21 cellular contexts compared by ENCODE assay signal in the genomic region with DNA sequence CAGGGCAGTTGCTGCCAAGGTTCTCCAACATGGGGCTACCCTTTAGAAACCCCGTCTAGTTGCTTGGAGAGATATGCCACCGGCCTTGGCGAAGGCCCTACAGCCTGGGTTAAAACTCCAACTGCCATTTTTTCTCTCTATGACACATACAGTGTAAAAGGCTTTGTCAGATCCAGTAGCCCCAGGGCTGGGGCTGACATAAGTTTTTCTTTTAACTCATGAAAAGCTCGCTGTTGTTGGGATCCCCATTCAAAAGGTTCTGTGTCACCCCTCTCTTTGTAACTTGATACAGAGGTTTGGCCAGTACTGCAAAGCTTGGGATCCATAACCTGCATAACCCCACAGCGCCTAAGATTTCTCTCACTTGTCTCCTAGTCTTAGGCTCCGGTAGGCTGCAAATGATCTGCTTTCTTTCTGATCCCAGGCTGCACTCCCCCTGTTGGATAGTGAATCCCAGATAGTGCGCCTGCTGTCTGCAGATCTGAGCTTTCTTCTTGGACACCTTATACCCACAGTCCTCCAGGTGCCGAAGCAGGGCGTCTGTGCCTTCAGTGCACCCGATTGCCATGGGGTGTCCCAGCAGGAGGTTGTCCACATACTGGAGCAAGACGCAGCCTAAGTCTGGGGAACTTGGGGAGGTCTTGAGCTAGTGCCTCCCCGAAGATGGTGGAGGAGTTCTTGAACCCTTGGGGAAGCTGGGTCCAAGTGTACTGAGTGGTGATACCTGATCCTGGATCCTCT.
"Had no signal": no experiment of that assay in that cellular context is flagged by ENCODE, and none has a peak within 500 bp of the region (broad histone marks: within the 10 kb centered on the region; RNA-seq: fewer than 3 reads in every experiment).

No MANE protein-coding gene starts in this region.

- H3K4me3 ChIP-seq: gastrocnemius medialis, left ventricle myocardium inferior, lower lobe of right lung, neural progenitor cell, pancreas, thyroid gland, upper lobe of left lung, uterus had no signal

- H3K4me1 ChIP-seq: gastrocnemius medialis, left ventricle myocardium inferior, lower lobe of right lung, neural progenitor cell, pancreas, upper lobe of left lung, uterus had no signal

- H3K36me3 ChIP-seq: gastrocnemius medialis, left ventricle myocardium inferior, lower lobe of right lung, neural progenitor cell, pancreas, thyroid gland, upper lobe of left lung, uterus had no signal

- DNase-seq: erythroblast; gastrocnemius medialis; kidney; left cardiac atrium; left ventricle myocardium inferior; lower lobe of right lung; natural killer cell; occipital lobe; pancreas; right cardiac atrium; small intestine; stimulated activated CD4-positive, alpha-beta T cell treated with anti-CD3 and anti-CD28 coated beads, Interleukin-12 subunit alpha, Interleukin-12 subunit beta, amount 100 ng/mL, for 4 hours; stimulated activated naive CD4-positive, alpha-beta T cell treated with Interleukin-2 at 50 U/mL for 16 hours; upper lobe of left lung; uterus had no signal

- ATAC-seq: gastrocnemius medialis, left cardiac atrium, lower lobe of right lung, natural killer cell, pancreas, right cardiac atrium had no signal

- H3K36me3 Mint-ChIP-seq: memory B cell, natural killer cell, neural progenitor cell had no signal

- H3K4me1 Mint-ChIP-seq: memory B cell, mesothelial cell of epicardium, natural killer cell, neural progenitor cell had no signal

- H3K27me3 Mint-ChIP-seq: dendritic cell treated with granulocyte-macrophage colony-stimulating factor and Interleukin-4, amounts not matched to agents 40 ng/mL and 50 ng/mL, for 4 days; memory B cell; progenitor cell of endocrine pancreas had no signal

- H3K9me3 ChIP-seq: gastrocnemius medialis, lower lobe of right lung, pancreas, thyroid gland, uterus had no signal

- H3K27ac ChIP-seq: gastrocnemius medialis, left ventricle myocardium inferior, lower lobe of right lung, neural progenitor cell, pancreas, thyroid gland, upper lobe of left lung, uterus had no signal

- H3K4me3 Mint-ChIP-seq: dendritic cell treated with granulocyte-macrophage colony-stimulating factor and Interleukin-4, amounts not matched to agents 40 ng/mL and 50 ng/mL, for 4 days; memory B cell; mesothelial cell of epicardium; natural killer cell; neural progenitor cell had no signal

- H3K27me3 ChIP-seq: gastrocnemius medialis, neural progenitor cell, pancreas, thyroid gland, upper lobe of left lung, uterus had no signal

- H3K27ac Mint-ChIP-seq: dendritic cell treated with granulocyte-macrophage colony-stimulating factor and Interleukin-4, amounts not matched to agents 40 ng/mL and 50 ng/mL, for 4 days; memory B cell; mesothelial cell of epicardium; natural killer cell; neural progenitor cell; progenitor cell of endocrine pancreas had no signal
